Comparison of ENCODE assay signal across 8 cellular contexts in the genomic region with DNA sequence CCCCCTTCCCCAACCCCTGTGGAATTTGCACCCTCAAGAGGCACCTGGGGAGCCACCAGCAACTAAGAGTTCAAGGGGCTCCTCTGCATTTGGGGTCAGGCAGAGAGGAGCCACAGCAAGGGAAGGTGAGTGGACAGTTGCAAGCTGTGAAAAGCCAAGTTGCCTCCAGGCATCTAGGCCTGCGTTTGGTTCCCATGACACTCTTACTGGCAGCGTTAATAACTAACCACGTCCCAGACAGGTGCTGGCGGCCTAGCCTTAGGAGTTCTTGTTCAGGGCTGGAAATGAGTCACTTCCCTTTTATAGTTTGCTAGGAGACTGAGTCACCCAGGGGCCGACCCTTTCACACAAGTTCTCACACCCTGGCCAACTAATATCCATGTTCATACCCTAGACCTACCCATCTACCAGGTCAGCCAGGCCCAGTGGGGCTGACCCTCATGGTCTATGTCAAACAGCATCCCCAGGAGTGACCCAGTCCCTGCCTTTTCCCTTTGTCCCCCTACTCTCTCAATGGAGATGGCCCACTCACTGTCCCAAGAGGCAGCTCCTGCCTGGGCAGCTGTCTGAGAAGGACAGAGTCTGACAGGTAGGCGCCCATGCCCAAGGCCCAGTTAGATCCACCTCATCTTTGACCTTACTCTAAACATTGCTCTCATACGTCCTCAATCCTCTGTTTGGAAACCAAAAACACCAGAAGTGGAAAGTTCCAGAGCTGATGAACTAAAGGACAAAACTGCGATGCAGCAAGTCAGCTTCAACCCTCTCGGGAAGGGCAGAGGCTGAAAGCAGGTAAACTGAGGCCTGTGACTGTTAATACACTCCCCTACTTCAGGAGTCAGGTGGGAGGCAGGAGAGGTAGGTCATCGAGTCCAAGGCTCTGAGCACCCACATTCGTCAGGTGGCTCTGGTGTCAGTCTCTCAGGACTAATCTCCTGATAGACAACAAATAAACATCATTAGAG.
DNase-seq lines count a peak whose midpoint lies in the region; ATAC-seq and TF ChIP-seq lines count a peak whose summit lies in the region.

No MANE protein-coding gene starts in this region.

- H3K4me1 ChIP-seq in mesendoderm (ENCODE audit: control insufficient read depth, low read depth, low read length), result no peaks in the 10 kb centered on the region

- H3K4me2 ChIP-seq in mesendoderm (ENCODE audit: low read length), result no peak overlapping the region

- H3K56ac ChIP-seq in mesendoderm (ENCODE audit: low read length), result no peak overlapping the region

- peak; percentile 37 for ATAC-seq in HG02943 (IDR thresholded peaks at IDR 0.05; ENCODE audit: low read depth, unreplicated experiment)

- no peak overlapping the region for H2BK120ac ChIP-seq in mesendoderm (ENCODE audit: low read depth, low read length)

- H3K23ac ChIP-seq in mesendoderm (ENCODE audit: low read length), result no peak overlapping the region

- peak; percentile 74 for DNase-seq in AG09309 (ENCODE audit: low read depth)
- peak; percentile 70 for DNase-seq in NCI-H2196 (lab: John Stamatoyannopoulos, UW; ENCODE audit: unreplicated experiment)
- peak; percentile 95 for DNase-seq in astrocyte of the cerebellum (ENCODE audit: low read depth)
- peak; percentile 68 for DNase-seq in mesendoderm
- DNase-seq in NCI-H128 (lab: John Stamatoyannopoulos, UW; ENCODE audit: unreplicated experiment), result no peak
- no peak for DNase-seq in DMS153 (lab: John Stamatoyannopoulos, UW)

- H3K36me3 ChIP-seq in mesendoderm (ENCODE audit: control insufficient read depth, insufficient read depth, low read length), result no peaks in the 10 kb centered on the region

- in situ Hi-C loops in astrocyte of the cerebellum (cut with HindIII; ENCODE audit: low sequenced_read_pairs), result no loop called here

- no peaks in the 10 kb centered on the region for H3K79me2 ChIP-seq in mesendoderm (ENCODE audit: control insufficient read depth, insufficient read depth, low read length)

- no peak for TF ChIP-seq CTCF in AG09309 (IDR thresholded peaks at IDR 0.05; ENCODE audit: control insufficient read depth, insufficient read depth, low read depth, low read length, missing control alignments)
- TF ChIP-seq CTCF in astrocyte of the cerebellum (IDR thresholded peaks at IDR 0.05; ENCODE audit: low read depth, low read length, missing control alignments), result no peak

- H3K9ac ChIP-seq in mesendoderm (ENCODE audit: low read length), result no peak overlapping the region

- no peak overlapping the region for H4K5ac ChIP-seq in mesendoderm (ENCODE audit: low read length)

- no peaks in the 10 kb centered on the region for H3K79me1 ChIP-seq in mesendoderm (ENCODE audit: low read length)

- H3K27ac ChIP-seq in mesendoderm (ENCODE audit: low read depth, low read length), result no peak overlapping the region

- H3K27me3 ChIP-seq in mesendoderm (ENCODE audit: insufficient read depth, low read length, poor library complexity), result no peaks in the 10 kb centered on the region

- H4K8ac ChIP-seq in mesendoderm (ENCODE audit: low read depth, low read length), result no peak overlapping the region

- H3K4me3 ChIP-seq in AG09309 (ENCODE audit: control insufficient read depth, low read depth, low read length) (no peak overlapping the region), astrocyte of the cerebellum (ENCODE audit: low read depth, low read length) (no peak overlapping the region), mesendoderm (ENCODE audit: low read length) (no peak overlapping the region)

- no peak overlapping the region for H2BK5ac ChIP-seq in mesendoderm (ENCODE audit: low read length)

- no peak overlapping the region for H3K4ac ChIP-seq in mesendoderm (ENCODE audit: low read depth, low read length)

- no CpG with 5 or more reads among the region's 11 CpGs for WGBS in mesendoderm (ENCODE audit: extremely low coverage, insufficient coverage, low lambda C conversion rate)

- no peak overlapping the region for H2AK5ac ChIP-seq in mesendoderm (ENCODE audit: low read length)

- peak; percentile 34 for TF ChIP-seq POLR2A in GM18526 (IDR thresholded peaks at IDR 0.05; ENCODE audit: extremely low read depth, insufficient read length)

- H3K18ac ChIP-seq in mesendoderm (ENCODE audit: low read length), result no peak overlapping the region

- no peak overlapping the region for H2BK15ac ChIP-seq in mesendoderm (replicated peaks; ENCODE audit: low read depth)

Comparison
In these comparisons a context has a peak if more than half of its experiments do, and no peak if none do; other contexts are left out.
1. DNase-seq: peak in AG09309 (single experiment), NCI-H2196 (single experiment), astrocyte of the cerebellum (single experiment) and mesendoderm (single experiment); none in NCI-H128 (single experiment) and DMS153 (single experiment).